In genomic region chr19:50798943-50799851, GRCh38 we compare ENCODE assay signal across 4 cellular contexts.
TF ChIP-seq lines count a peak whose summit lies in the region.

No MANE protein-coding gene starts in this region.

TF ChIP-seq in SK-N-SH, 30 proteins besides CTCF, POLR2A, EP300 and RAD21:
- TF ChIP-seq FOXJ3 (CRISPR knock-in tag; IDR thresholded peaks at IDR 0.05) (no peak), USF2 (IDR thresholded peaks at IDR 0.05; ENCODE audit: borderline replicate concordance, low read depth, low read length) (no peak), MAX (IDR thresholded peaks at IDR 0.05; ENCODE audit: low read depth) (no peak), SMC3 (IDR thresholded peaks at IDR 0.05; ENCODE audit: low read depth, low read length) (no peak), RXRA (IDR thresholded peaks at IDR 0.05; ENCODE audit: borderline replicate concordance, low read depth) (no peak), GABPA (IDR thresholded peaks at IDR 0.05; ENCODE audit: low read depth) (no peak), CHD2 (IDR thresholded peaks at IDR 0.05; ENCODE audit: low read length, partially characterized antibody) (no peak), RFX5 (IDR thresholded peaks at IDR 0.05; ENCODE audit: low read length) (no peak), JUND (IDR thresholded peaks at IDR 0.05) (no peak), RCOR1 (IDR thresholded peaks at IDR 0.05; ENCODE audit: low read length) (no peak), REST (IDR thresholded peaks at IDR 0.05; ENCODE audit: low read depth, low read length) (no peak), MXI1 (IDR thresholded peaks at IDR 0.05; ENCODE audit: low read depth, low read length) (no peak)

TF ChIP-seq in SK-N-SH treated with all-trans-retinoic acid at 6 μM for 48 hours, 23 proteins besides CTCF, POLR2A, EP300 and RAD21:
- TF ChIP-seq TOX (CRISPR knock-in tag; IDR thresholded peaks at IDR 0.05; ENCODE audit: borderline replicate concordance) (no peak), PPARA (CRISPR knock-in tag; IDR thresholded peaks at IDR 0.05; ENCODE audit: borderline replicate concordance) (no peak), ZFP30 (CRISPR knock-in tag; IDR thresholded peaks at IDR 0.05) (no peak)
TF ChIP-seq in SK-N-SH treated with all-trans-retinoic acid at 6 μM for 48 hours: peak in this region for 0.

TF ChIP-seq in HCT116, 20 proteins besides CTCF, POLR2A, EP300 and RAD21:
- TF ChIP-seq POLR2AphosphoS5 (IDR thresholded peaks at IDR 0.05; ENCODE audit: low read depth, low read length) (0 out of 2 replicates have a peak, but pooled peaks have one; percentile 8), EZH2 (IDR thresholded peaks at IDR 0.05) (no peak)
TF ChIP-seq in HCT116: peak in this region for 1.

TF ChIP-seq in GM12878, 131 proteins besides CTCF, POLR2A, EP300 and RAD21:
- TF ChIP-seq SMAD5 (IDR thresholded peaks at IDR 0.05; ENCODE audit: low read depth), result peak; percentile 50; the same call in 1 of the 2 replicates
- TF ChIP-seq ZBED1 (IDR thresholded peaks at IDR 0.05; ENCODE audit: borderline replicate concordance), result 0 out of 2 replicates have a peak, but pooled peaks have one; percentile 8
- TF ChIP-seq BMI1 (IDR thresholded peaks at IDR 0.05; ENCODE audit: borderline replicate concordance), result no peak
